Comparison of ENCODE assay signal across 8 cellular contexts in genomic region chr3:130893240-130894129, GRCh38. TPM values are rescaled to one million over a fixed set of nuclear protein-coding genes. Genes with fewer than 3 reads are reported as not detected.
DNase-seq lines count a peak whose midpoint lies in the region; ATAC-seq and TF ChIP-seq lines count a peak whose summit lies in the region.

TSS of gene ATP2C1 (plus strand) at chr3:130894084. CDS start at chr3:130894770, 686 bp downstream.

- peaks cover 44% of the 10 kb centered on the region for H3K79me2 ChIP-seq in PC-3 (ENCODE audit: low read length)

- H3F3A ChIP-seq in PC-3 (ENCODE audit: low read length, unreplicated experiment): no peaks in the 10 kb centered on the region

- H3K9me3 ChIP-seq in PC-3 (ENCODE audit: low read length) (no peaks in the 10 kb centered on the region), mucosa of rectum (ENCODE audit: control insufficient read depth in 2 of 2, low read length in 2 of 2) (no peaks in the 10 kb centered on the region)

- peaks cover 22% of the 10 kb centered on the region; the same call in 1 of the 2 replicates for H4K20me1 ChIP-seq in PC-3 (ENCODE audit: low read length)

- TF ChIP-seq POLR2A in erythroblast (IDR thresholded peaks at IDR 0.05; ENCODE audit: low read length): peak; percentile 96

- H3K4me3 ChIP-seq in Jurkat, Clone E6-1 (ENCODE audit: low read length): peak within 1 kb of the TSS; percentile 87
- peak within 1 kb of the TSS; percentile 85 for H3K4me3 ChIP-seq in PC-3 (ENCODE audit: low read length)
- H3K4me3 ChIP-seq in mucosa of rectum (ENCODE audit: low read length in 2 of 2): peak within 1 kb of the TSS; percentile 91 to 96

- peak within 1 kb of the TSS; percentile 84 for H2AFZ ChIP-seq in PC-3 (ENCODE audit: low read length)

- ATAC-seq in GM21619 (IDR thresholded peaks at IDR 0.05; ENCODE audit: unreplicated experiment) (peak; percentile 90), PC-3 (peak; percentile 94)

- H3K9me2 ChIP-seq in PC-3 (replicated peaks; ENCODE audit: low read length): no peaks in the 10 kb centered on the region

- intact Hi-C loops in PC-3 (cut with micrococcal nuclease): loop anchor here (1.0 to 10.0 kb wide), 5 partner anchors 133 to 779 kb away; partner anchors contain the start of genes ASTE1 and NEK11

- H3K36me3 ChIP-seq in PC-3 (ENCODE audit: low read depth, low read length) (no peaks in the 10 kb centered on the region), mucosa of rectum (ENCODE audit: control insufficient read depth in 2 of 2, insufficient read depth in 2 of 2, low read length in 2 of 2) (no peaks in the 10 kb centered on the region)

- H3K4me1 ChIP-seq in PC-3 (ENCODE audit: insufficient read depth, low read length) (peaks cover 14% of the 10 kb centered on the region; the same call in 1 of the 2 replicates), mucosa of rectum (ENCODE audit: control insufficient read depth in 2 of 2, insufficient read depth in 2 of 2, low read length in 2 of 2) (peaks cover 2 to 11% of the 10 kb centered on the region in 2 donors)

- TF ChIP-seq CTCF in PC-3 (conservative IDR thresholded peaks at IDR 0.05; ENCODE audit: low read depth, low read length): no peak

- BruUV-seq in PC-3 (replicated peaks; lab: Mats Ljungman, UMichigan): TSS peak; percentile 91

- peak within 1 kb of the TSS; percentile 81 for H3K27ac ChIP-seq in PC-3 (ENCODE audit: low read length)
- H3K27ac ChIP-seq in mucosa of rectum (ENCODE audit: low read depth in 2 of 2, low read length in 2 of 2): peak within 1 kb of the TSS; percentile 98 to 99

- no peaks in the 10 kb centered on the region for H3K27me3 ChIP-seq in PC-3 (ENCODE audit: low read length)
- H3K27me3 ChIP-seq in mucosa of rectum (ENCODE audit: control insufficient read depth in 2 of 2, insufficient read depth in 2 of 2, low read length in 2 of 2): no peaks in the 10 kb centered on the region

- POLR2A ChIA-PET in PC-3 (lab: Charles Lee; ENCODE audit: unreplicated experiment): interaction anchor here (0.5 to 0.6 kb wide), 5 partner anchors 54 to 181 kb away, joined by 3 to 11 read pairs (median 6); no protein-coding TSS in a partner anchor

- peak within 1 kb of the TSS; percentile 98 for H3K9ac ChIP-seq in PC-3 (ENCODE audit: low read length)
- peak within 1 kb of the TSS; percentile 98 to 100 for H3K9ac ChIP-seq in mucosa of rectum (ENCODE audit: low read depth in 1 of 2, low read length in 2 of 2)

- H3K4me2 ChIP-seq in PC-3 (ENCODE audit: low read length): peak within 1 kb of the TSS; percentile 95

- CTCF ChIA-PET in PC-3 (lab: Charles Lee): interaction anchor here (0.8 to 1.6 kb wide), 2 partner anchors 132 to 134 kb away, joined by 3 to 5 read pairs; no protein-coding TSS in a partner anchor

- DNase-seq in DMS153 treated with DMSO at 0.1 percent for 48 hours (lab: John Stamatoyannopoulos, UW; ENCODE audit: unreplicated experiment) (peak; percentile 92), PC-3 (peak; percentile 94), erythroblast (lab: John Stamatoyannopoulos, UW) (peak; percentile 96 to 97)
- DNase-seq in Jurkat, Clone E6-1 (ENCODE audit: low read depth, low spot score): peak; percentile 80
- DNase-seq in activated T-cell treated with anti-CD3 and anti-CD28 coated beads, Interleukin-2, amount 50 U/mL, for 1 hour: peak; percentile 87
- peak; percentile 93 for DNase-seq in stimulated activated CD8-positive, alpha-beta memory T cell treated with anti-CD3 and anti-CD28 coated beads, Interleukin-4, amount 100 ng/mL, for 48 hours

RNA-seq across cellular contexts. Expression of gene ATP2C1, which starts in this region (rescaled TPM):
- polyA plus RNA-seq in Jurkat, Clone E6-1 (2012; ENCODE audit: insufficient read depth, insufficient read length): 68.4 TPM
- 34.0 and 49.1 TPM in 2 replicates for total RNA-seq in PC-3 (2014; rRNA removed)

Comparison
In these comparisons a context has a peak if more than half of its experiments do, and no peak if none do; other contexts are left out.
1. Peak in every context shown above with its lines: DNase-seq, ATAC-seq, H3K4me3 ChIP-seq and H3K27ac ChIP-seq.